Comparison of ENCODE assay signal across 13 cellular contexts in genomic region chr2:1132328-1132964, GRCh38.
A peak's percentile ranks its signal among the peaks of the same experiment; 100 is the strongest.
DNase-seq lines count a peak whose midpoint lies in the region; ATAC-seq and TF ChIP-seq lines count a peak whose summit lies in the region.
"Had no signal": no experiment of that assay in that cellular context is flagged by ENCODE, and none has a peak within 500 bp of the region (broad histone marks: within the 10 kb centered on the region; RNA-seq: fewer than 3 reads in every experiment).

No MANE protein-coding gene starts in this region.

- H3K4me1 Mint-ChIP-seq in GM23338 (no peaks in the 10 kb centered on the region), HFFc6 (ENCODE audit: low read depth) (peaks cover 6% of the 10 kb centered on the region; the same call in 1 of the 2 replicates)

- CTCF ChIA-PET in SK-N-SH (lab: Yijun Ruan, JAX), result interaction anchor here (1.0 to 5.2 kb wide), 5 partner anchors 8 to 418 kb away, joined by 3 to 46 read pairs (median 3); no protein-coding TSS in a partner anchor

- no peak overlapping the region for H3K4me2 ChIP-seq in GM23338
- H3K4me2 ChIP-seq in SK-N-SH, result no peak overlapping the region

- no peaks in the 10 kb centered on the region for H3K9me3 Mint-ChIP-seq in GM23338
- peaks cover 5% of the 10 kb centered on the region; the same call in 1 of the 2 replicates for H3K9me3 Mint-ChIP-seq in HFFc6
- H3K9me3 Mint-ChIP-seq: natural killer cell treated with Interleukin-12 subunit alpha and Interleukin-12 subunit beta and Interleukin-15 and Interleukin-18, amount 100 ng/mL, for 72 hours; stimulated activated naive CD8-positive, alpha-beta T cell treated with anti-CD3 and anti-CD28 coated beads, Interleukin-15, Interleukin-2, amounts not matched to agents 100 ng/mL and 50 ng/mL, for 24 hours had no signal

- H3K9ac ChIP-seq in SK-N-SH, result no peak overlapping the region

- TF ChIP-seq CTCF in GM23338 (conservative IDR thresholded peaks at IDR 0.05; ENCODE audit: low read depth in 2 of 2), result no peak
- TF ChIP-seq CTCF in SK-N-SH (IDR thresholded peaks at IDR 0.05), result no peak
- no peak for TF ChIP-seq CTCF in HFFc6 (IDR thresholded peaks at IDR 0.05)

- H3F3A ChIP-seq in GM23338 (replicated peaks; ENCODE audit: low read depth) (no peaks in the 10 kb centered on the region), SK-N-SH (replicated peaks; ENCODE audit: insufficient read depth) (no peaks in the 10 kb centered on the region)

- H3K4me1 ChIP-seq in GM23338 (ENCODE audit: insufficient read depth) (no peaks in the 10 kb centered on the region), SK-N-SH (ENCODE audit: control insufficient read depth in 1 of 2, insufficient read depth in 2 of 2, low read depth in 1 of 2, low read length in 1 of 2) (peaks cover 0 to 8% of the 10 kb centered on the region in 2 experiments; a peak in 1 of 4 replicates)
- H3K4me1 ChIP-seq: adrenal gland had no signal

- TF ChIP-seq RAD21 in SK-N-SH (IDR thresholded peaks at IDR 0.05; ENCODE audit: low read length), result no peak

- H3K27ac ChIP-seq in GM23338 (ENCODE audit: low read depth) (no peak overlapping the region), SK-N-SH (ENCODE audit: low read depth in 2 of 2, low read length in 1 of 2) (no peak overlapping the region)
- H3K27ac ChIP-seq: adrenal gland had no signal

- H3K27me3 ChIP-seq in GM23338 (ENCODE audit: insufficient read depth) (no peaks in the 10 kb centered on the region), SK-N-SH (ENCODE audit: insufficient read depth) (no peaks in the 10 kb centered on the region)
- H3K27me3 ChIP-seq: adrenal gland had no signal

- no peak overlapping the region for H2AFZ ChIP-seq in GM23338
- no peak overlapping the region for H2AFZ ChIP-seq in SK-N-SH (ENCODE audit: low read depth)

- H3K9me3 ChIP-seq in SK-N-SH, result no peaks in the 10 kb centered on the region
- H3K9me3 ChIP-seq: adrenal gland had no signal

- POLR2A ChIA-PET in SK-N-SH (lab: Yijun Ruan, JAX), result interaction anchor here (1.2 kb wide), 1 partner anchor 8 kb away, joined by 3 read pairs; no protein-coding TSS in a partner anchor

- H3K27me3 Mint-ChIP-seq in GM23338 (ENCODE audit: insufficient read depth, low read depth, poor library complexity) (peaks cover 9% of the 10 kb centered on the region), HFFc6 (ENCODE audit: insufficient read depth) (peaks cover 7% of the 10 kb centered on the region; the same call in 1 of the 2 replicates)

- H3K4me3 Mint-ChIP-seq in GM23338 (no peak overlapping the region), HFFc6 (no peak overlapping the region)
- H3K4me3 Mint-ChIP-seq: natural killer cell treated with Interleukin-12 subunit alpha and Interleukin-12 subunit beta and Interleukin-15 and Interleukin-18, amount 100 ng/mL, for 72 hours; stimulated activated naive CD8-positive, alpha-beta T cell treated with anti-CD3 and anti-CD28 coated beads, Interleukin-15, Interleukin-2, amounts not matched to agents 100 ng/mL and 50 ng/mL, for 24 hours had no signal

- H3K9me2 ChIP-seq in GM23338 (ENCODE audit: insufficient read depth) (no peaks in the 10 kb centered on the region), SK-N-SH (no peaks in the 10 kb centered on the region)

- DNase-seq in NCI-H2029 treated with DMSO at 0.1 percent for 48 hours (lab: John Stamatoyannopoulos, UW), result peak; percentile 26
- DNase-seq in activated T-cell treated with anti-CD3 and anti-CD28 coated beads for 4 hours, result peak; percentile 24
- peak; percentile 64 for DNase-seq in stimulated activated CD4-positive, alpha-beta T cell treated with anti-CD3 and anti-CD28 coated beads, Interleukin-15, amount 100 ng/mL, for 24 hours
- no peak for DNase-seq in GM23338 (ENCODE audit: low spot score)
- no peak for DNase-seq in SK-N-SH
- no peak for DNase-seq in NCI-H1048 (lab: John Stamatoyannopoulos, UW)
- no peak for DNase-seq in HFFc6
- DNase-seq: activated CD4-positive, CD25-positive, alpha-beta regulatory T cell; adrenal gland; kidney had no signal

- peak; percentile 56 for ATAC-seq in GM19351 (IDR thresholded peaks at IDR 0.05; ENCODE audit: unreplicated experiment)
- ATAC-seq in GM23338, result no peak
- ATAC-seq: natural killer cell treated with Interleukin-12 subunit alpha and Interleukin-12 subunit beta and Interleukin-15 and Interleukin-18, amount 100 ng/mL, for 72 hours had no signal

- H4K20me1 ChIP-seq in GM23338 (replicated peaks; ENCODE audit: insufficient read depth) (0 out of 2 replicates have a peak, but pooled peaks cover 9% of the 10 kb centered on the region), SK-N-SH (ENCODE audit: insufficient read depth) (no peaks in the 10 kb centered on the region)

- H3K4me3 ChIP-seq in GM23338 (no peak overlapping the region), SK-N-SH (ENCODE audit: low read depth in 2 of 2, low read length in 1 of 2) (no peak overlapping the region)
- H3K4me3 ChIP-seq: adrenal gland had no signal

- peaks cover 5% of the 10 kb centered on the region; the same call in 2 of the 3 replicates for H3K36me3 Mint-ChIP-seq in GM23338 (ENCODE audit: low read depth)
- no peaks in the 10 kb centered on the region for H3K36me3 Mint-ChIP-seq in HFFc6 (ENCODE audit: low read depth)
- H3K36me3 Mint-ChIP-seq: natural killer cell treated with Interleukin-12 subunit alpha and Interleukin-12 subunit beta and Interleukin-15 and Interleukin-18, amount 100 ng/mL, for 72 hours had no signal

- 55% methylated on average over 14 of the region's 14 CpGs for WGBS in SK-N-SH (ENCODE audit: low lambda C conversion rate)

- H3K36me3 ChIP-seq in GM23338 (ENCODE audit: insufficient read depth) (no peaks in the 10 kb centered on the region), SK-N-SH (replicated peaks in 1 of 2; ENCODE audit: control insufficient read depth in 1 of 2, insufficient read depth in 2 of 2, low read length in 1 of 2) (no peaks in the 10 kb centered on the region)
- H3K36me3 ChIP-seq: adrenal gland had no signal

- no peaks in the 10 kb centered on the region for H3K79me2 ChIP-seq in GM23338 (replicated peaks; ENCODE audit: insufficient read depth)
- H3K79me2 ChIP-seq in SK-N-SH (ENCODE audit: insufficient read depth), result no peaks in the 10 kb centered on the region

- H3K27ac Mint-ChIP-seq in GM23338, result no peak overlapping the region
- no peak overlapping the region for H3K27ac Mint-ChIP-seq in HFFc6
- H3K27ac Mint-ChIP-seq: natural killer cell treated with Interleukin-12 subunit alpha and Interleukin-12 subunit beta and Interleukin-15 and Interleukin-18, amount 100 ng/mL, for 72 hours; stimulated activated naive CD8-positive, alpha-beta T cell treated with anti-CD3 and anti-CD28 coated beads, Interleukin-15, Interleukin-2, amounts not matched to agents 100 ng/mL and 50 ng/mL, for 24 hours had no signal

- TF ChIP-seq EP300 in SK-N-SH (IDR thresholded peaks at IDR 0.05; ENCODE audit: borderline replicate concordance in 1 of 2, low read depth in 1 of 2, low read length in 1 of 2), result no peak

TF ChIP-seq in GM23338, 12 proteins besides CTCF, POLR2A, EP300 and RAD21 (continues in another document):
- TF ChIP-seq REST (IDR thresholded peaks at IDR 0.05; ENCODE audit: unreplicated experiment) (no peak), ZNF331 (CRISPR knock-in tag; IDR thresholded peaks at IDR 0.05; ENCODE audit: low read depth) (no peak)

TF ChIP-seq in SK-N-SH, 30 proteins besides CTCF, POLR2A, EP300 and RAD21 (continues in another document):
- TF ChIP-seq FOSL2 (IDR thresholded peaks at IDR 0.05; ENCODE audit: borderline replicate concordance, low read depth) (no peak), NFIC (IDR thresholded peaks at IDR 0.05; ENCODE audit: borderline replicate concordance) (no peak), MEF2A (IDR thresholded peaks at IDR 0.05; ENCODE audit: borderline replicate concordance, low read depth) (no peak), GABPA (IDR thresholded peaks at IDR 0.05; ENCODE audit: low read depth) (no peak), ELF1 (IDR thresholded peaks at IDR 0.05) (no peak), TEAD4 (IDR thresholded peaks at IDR 0.05; ENCODE audit: borderline replicate concordance, insufficient read depth) (no peak), REST (IDR thresholded peaks at IDR 0.05; ENCODE audit: low read depth, low read length) (no peak), MAX (IDR thresholded peaks at IDR 0.05; ENCODE audit: low read depth) (no peak), JUND (IDR thresholded peaks at IDR 0.05) (no peak), MXI1 (IDR thresholded peaks at IDR 0.05; ENCODE audit: low read depth, low read length) (no peak), RXRA (IDR thresholded peaks at IDR 0.05; ENCODE audit: borderline replicate concordance, low read depth) (no peak), YY1 (IDR thresholded peaks at IDR 0.05; ENCODE audit: low read depth) (no peak), SMC3 (IDR thresholded peaks at IDR 0.05; ENCODE audit: low read depth, low read length) (no peak)

Comparison
In these comparisons a context has a peak if more than half of its experiments do, and no peak if none do; other contexts are left out.
1. DNase-seq: peak in NCI-H2029 treated with DMSO at 0.1 percent for 48 hours (single experiment), activated T-cell treated with anti-CD3 and anti-CD28 coated beads for 4 hours (single experiment) and stimulated activated CD4-positive, alpha-beta T cell treated with anti-CD3 and anti-CD28 coated beads, Interleukin-15, amount 100 ng/mL, for 24 hours (single experiment); none in GM23338 (single experiment), SK-N-SH (single experiment), NCI-H1048 (single experiment) and HFFc6 (single experiment).